ENCODE assay signal across 14 cellular contexts in genomic region chr14:105855246-105855892, GRCh38.
A peak's percentile ranks its signal among the peaks of the same experiment; 100 is the strongest.
DNase-seq lines count a peak whose midpoint lies in the region; ATAC-seq and TF ChIP-seq lines count a peak whose summit lies in the region.
"Had no signal": no experiment of that assay in that cellular context is flagged by ENCODE, and none has a peak within 500 bp of the region (broad histone marks: within the 10 kb centered on the region; RNA-seq: fewer than 3 reads in every experiment).

No MANE protein-coding gene starts in this region.

- intact Hi-C loops in vagina (cut with DNase I) = no loop called here

- no peak overlapping the region for H3K4me3 Mint-ChIP-seq in activated naive CD8-positive, alpha-beta T cell treated with anti-CD3 and anti-CD28 coated beads, Interleukin-2, amount 10 ng/mL, durations not matched to agents 7 days and 5 days
- H3K4me3 Mint-ChIP-seq in activated naive CD8-positive, alpha-beta T cell treated with anti-CD3 and anti-CD28 coated beads for 36 hours = no peak overlapping the region
- no peak overlapping the region for H3K4me3 Mint-ChIP-seq in nephron progenitor cell

- peaks cover 13% of the 10 kb centered on the region for H3K4me1 Mint-ChIP-seq in activated naive CD8-positive, alpha-beta T cell treated with anti-CD3 and anti-CD28 coated beads, Interleukin-2, amount 10 ng/mL, durations not matched to agents 7 days and 5 days
- peaks cover 7% of the 10 kb centered on the region for H3K4me1 Mint-ChIP-seq in activated naive CD8-positive, alpha-beta T cell treated with anti-CD3 and anti-CD28 coated beads for 36 hours
- H3K4me1 Mint-ChIP-seq in nephron progenitor cell = no peaks in the 10 kb centered on the region

- H3K9me3 Mint-ChIP-seq in activated naive CD8-positive, alpha-beta T cell treated with anti-CD3 and anti-CD28 coated beads, Interleukin-2, amount 10 ng/mL, durations not matched to agents 7 days and 5 days = no peaks in the 10 kb centered on the region
- no peaks in the 10 kb centered on the region for H3K9me3 Mint-ChIP-seq in activated naive CD8-positive, alpha-beta T cell treated with anti-CD3 and anti-CD28 coated beads for 36 hours
- H3K9me3 Mint-ChIP-seq in nephron progenitor cell = peaks cover 79% of the 10 kb centered on the region

- H3K4me3 ChIP-seq in SU-DHL-6 (ENCODE audit: insufficient read depth, low read length, poor library complexity, severe bottlenecking) = peak overlapping the region; percentile 56
- no peak overlapping the region for H3K4me3 ChIP-seq in vagina
- H3K4me3 ChIP-seq: breast epithelium, K562 had no signal

- H3K27ac Mint-ChIP-seq in activated naive CD8-positive, alpha-beta T cell treated with anti-CD3 and anti-CD28 coated beads, Interleukin-2, amount 10 ng/mL, durations not matched to agents 7 days and 5 days = no peak overlapping the region
- H3K27ac Mint-ChIP-seq in activated naive CD8-positive, alpha-beta T cell treated with anti-CD3 and anti-CD28 coated beads for 36 hours = no peak overlapping the region
- no peak overlapping the region for H3K27ac Mint-ChIP-seq in nephron progenitor cell

- H3K4me2 ChIP-seq in SU-DHL-6 (ENCODE audit: low read depth, low read length, poor library complexity, severe bottlenecking) = peak overlapping the region; percentile 78
- H3K4me2 ChIP-seq: SK-N-SH had no signal

- peaks cover 9% of the 10 kb centered on the region for H3K79me2 ChIP-seq in SU-DHL-6 (ENCODE audit: insufficient read depth, low read length)

- H3K9me2 ChIP-seq in SU-DHL-6 (replicated peaks; ENCODE audit: insufficient read depth, low read length) = no peaks in the 10 kb centered on the region
- H3K9me2 ChIP-seq: SK-N-SH had no signal

- H3K9me3 ChIP-seq in SU-DHL-6 (ENCODE audit: insufficient read depth, low read length) (no peaks in the 10 kb centered on the region), vagina (no peaks in the 10 kb centered on the region)
- H3K9me3 ChIP-seq: SK-N-SH had no signal

- H3K27me3 ChIP-seq in SU-DHL-6 (ENCODE audit: low read length) (no peaks in the 10 kb centered on the region), vagina (no peaks in the 10 kb centered on the region)
- H3K27me3 ChIP-seq: breast epithelium had no signal

- no peak for ATAC-seq in activated naive CD8-positive, alpha-beta T cell treated with anti-CD3 and anti-CD28 coated beads, Interleukin-2, amount 10 ng/mL, durations not matched to agents 7 days and 5 days (ENCODE audit: low read depth)
- no peak for ATAC-seq in left lobe of liver
- no peak for ATAC-seq in HG02678 (IDR thresholded peaks at IDR 0.05; ENCODE audit: unreplicated experiment)
- ATAC-seq: K562 had no signal

- no peak overlapping the region for H2AFZ ChIP-seq in SU-DHL-6 (ENCODE audit: low read depth, low read length, severe bottlenecking)

- H3K27ac ChIP-seq in SU-DHL-6 (ENCODE audit: low read depth, low read length) (peak overlapping the region; percentile 99), vagina (no peak overlapping the region)
- H3K27ac ChIP-seq: breast epithelium, WERI-Rb-1 had no signal

- POLR2A ChIA-PET in activated naive CD8-positive, alpha-beta T cell treated with anti-CD3 and anti-CD28 coated beads, Interleukin-2, amount 10 ng/mL, durations not matched to agents 7 days and 5 days (lab: Charles Lee) = no interaction called here

- H3K9ac ChIP-seq in SU-DHL-6 (ENCODE audit: low read length) = peak overlapping the region; percentile 85
- H3K9ac ChIP-seq: SK-N-SH had no signal

- H3K36me3 ChIP-seq in SU-DHL-6 (ENCODE audit: low read length) (peaks cover 10% of the 10 kb centered on the region), vagina (no peaks in the 10 kb centered on the region)
- H3K36me3 ChIP-seq: breast epithelium, WERI-Rb-1 had no signal

- peaks cover 3% of the 10 kb centered on the region for H3K36me3 Mint-ChIP-seq in activated naive CD8-positive, alpha-beta T cell treated with anti-CD3 and anti-CD28 coated beads, Interleukin-2, amount 10 ng/mL, durations not matched to agents 7 days and 5 days
- peaks cover 8% of the 10 kb centered on the region for H3K36me3 Mint-ChIP-seq in activated naive CD8-positive, alpha-beta T cell treated with anti-CD3 and anti-CD28 coated beads for 36 hours
- H3K36me3 Mint-ChIP-seq in nephron progenitor cell (ENCODE audit: low read depth) = peaks cover 6% of the 10 kb centered on the region

- H3F3A ChIP-seq in SU-DHL-6 (ENCODE audit: insufficient read depth) = peaks cover 61% of the 10 kb centered on the region

- no peaks in the 10 kb centered on the region for H3K4me1 ChIP-seq in vagina
- H3K4me1 ChIP-seq: breast epithelium had no signal

- no peaks in the 10 kb centered on the region; the same call in 1 of the 2 replicates for H4K20me1 ChIP-seq in SU-DHL-6 (ENCODE audit: low read depth, low read length)

- no peak for TF ChIP-seq POLR2A in vagina (IDR thresholded peaks at IDR 0.05)

- DNase-seq in activated naive CD8-positive, alpha-beta T cell treated with anti-CD3 and anti-CD28 coated beads, Interleukin-2, amount 10 ng/mL, durations not matched to agents 7 days and 5 days = peak; percentile 26
- no peak for DNase-seq in activated naive CD8-positive, alpha-beta T cell treated with anti-CD3 and anti-CD28 coated beads for 36 hours
- peak; percentile 41 for DNase-seq in left lobe of liver (ENCODE audit: low spot score)
- peak; percentile 69 to 92 for DNase-seq in vagina (ENCODE audit: extremely low spot score in 2 of 2)
- no peak for DNase-seq in NCI-H1417 (lab: John Stamatoyannopoulos, UW)
- no peak for DNase-seq in nephron progenitor cell
- DNase-seq: NCI-H1694, NCI-H82, SK-N-SH, WERI-Rb-1 had no signal

- no peak for TF ChIP-seq CTCF in SU-DHL-6 (IDR thresholded peaks at IDR 0.05; ENCODE audit: insufficient read depth, low read length, poor library complexity, severe bottlenecking)
- TF ChIP-seq CTCF in vagina (IDR thresholded peaks at IDR 0.05) = no peak
- TF ChIP-seq CTCF in nephron progenitor cell (IDR thresholded peaks at IDR 0.05) = no peak

- H3K27me3 Mint-ChIP-seq in activated naive CD8-positive, alpha-beta T cell treated with anti-CD3 and anti-CD28 coated beads, Interleukin-2, amount 10 ng/mL, durations not matched to agents 7 days and 5 days = no peaks in the 10 kb centered on the region
- no peaks in the 10 kb centered on the region for H3K27me3 Mint-ChIP-seq in activated naive CD8-positive, alpha-beta T cell treated with anti-CD3 and anti-CD28 coated beads for 36 hours
- H3K27me3 Mint-ChIP-seq in nephron progenitor cell (ENCODE audit: low read depth, poor library complexity) = peaks cover 4% of the 10 kb centered on the region

Comparison
In these comparisons a context has a peak if more than half of its experiments do, and no peak if none do; other contexts are left out.
1. DNase-seq: peak in activated naive CD8-positive, alpha-beta T cell treated with anti-CD3 and anti-CD28 coated beads, Interleukin-2, amount 10 ng/mL, durations not matched to agents 7 days and 5 days (single experiment), left lobe of liver (single experiment) and vagina (2 of 2); none in activated naive CD8-positive, alpha-beta T cell treated with anti-CD3 and anti-CD28 coated beads for 36 hours (single experiment), NCI-H1417 (0 of 3) and nephron progenitor cell (single experiment).